In genomic region chr16:85850344-85850880, GRCh38 we compare ENCODE assay signal across 1 cellular context.
TF ChIP-seq lines count a peak whose summit lies in the region.

No MANE protein-coding gene starts in this region.

TF ChIP-seq in K562, 482 proteins besides CTCF, POLR2A, EP300 and RAD21 (continued from another document and continues in another):
- TF ChIP-seq TAL1 (IDR thresholded peaks at IDR 0.05) (peak; percentile 85), DEAF1 (CRISPR knock-in tag; IDR thresholded peaks at IDR 0.05) (no peak), NCOA6 (IDR thresholded peaks at IDR 0.05) (no peak), ZBTB26 (CRISPR knock-in tag; IDR thresholded peaks at IDR 0.05) (no peak), HES1 (IDR thresholded peaks at IDR 0.05; ENCODE audit: low read depth) (0 out of 2 replicates have a peak, but pooled peaks have one; percentile 36), SMARCA4 (IDR thresholded peaks at IDR 0.05) (peak; percentile 20; the same call in 1 of the 2 replicates), DPF2 (IDR thresholded peaks at IDR 0.05) (peak; percentile 59; the same call in 1 of the 2 replicates), SMARCB1 (IDR thresholded peaks at IDR 0.05; ENCODE audit: insufficient read length, low read depth) (no peak), NCOA1 (IDR thresholded peaks at IDR 0.05; ENCODE audit: low read depth) (no peak), JUNB (CRISPR knock-in tag; conservative IDR thresholded peaks at IDR 0.05) (no peak), NONO (IDR thresholded peaks at IDR 0.05; ENCODE audit: low read depth in 2 of 2, low read length in 1 of 2) (no peak), CBFA2T3 (IDR thresholded peaks at IDR 0.05) (peak; percentile 81), SMAD1 (IDR thresholded peaks at IDR 0.05; ENCODE audit: low read depth, low read length, partially characterized antibody) (no peak), DACH1 (IDR thresholded peaks at IDR 0.05; ENCODE audit: partially characterized antibody) (no peak), ATF7 (IDR thresholded peaks at IDR 0.05) (peak; percentile 68; the same call in 1 of the 2 replicates), LCOR (CRISPR knock-in tag; IDR thresholded peaks at IDR 0.05) (0 out of 2 replicates have a peak, but pooled peaks have one; percentile 50), IRF9 (tag; IDR thresholded peaks at IDR 0.05) (no peak), SETDB1 (IDR thresholded peaks at IDR 0.05; ENCODE audit: low read length) (no peak), ATF6 (CRISPR knock-in tag; IDR thresholded peaks at IDR 0.05) (no peak), CTCFL (IDR thresholded peaks at IDR 0.05; ENCODE audit: borderline replicate concordance, insufficient read depth, low read depth, low read length, poor library complexity, severe bottlenecking) (no peak), E2F5 (CRISPR knock-in tag; IDR thresholded peaks at IDR 0.05) (no peak), ZNF121 (CRISPR knock-in tag; conservative IDR thresholded peaks at IDR 0.05) (no peak), POLR2AphosphoS5 (IDR thresholded peaks at IDR 0.05; ENCODE audit: control insufficient read depth, insufficient read depth, low read depth, low read length) (no peak), ETS2 (tag; IDR thresholded peaks at IDR 0.05; ENCODE audit: borderline replicate concordance, poor library complexity, severe bottlenecking) (no peak), ELF1 (tag; IDR thresholded peaks at IDR 0.05) (no peak), ZKSCAN8 (CRISPR knock-in tag; IDR thresholded peaks at IDR 0.05) (peak; percentile 74; the same call in 1 of the 2 replicates), TAF7 (tag; IDR thresholded peaks at IDR 0.05) (no peak), FOXA3 (CRISPR knock-in tag; conservative IDR thresholded peaks at IDR 0.05 in 1 of 2, IDR thresholded peaks at IDR 0.05 in 1 of 2) (no peak), RBM14 (IDR thresholded peaks at IDR 0.05; ENCODE audit: borderline replicate concordance, insufficient read depth, low read depth, low read length) (no peak), ZNF511 (CRISPR knock-in tag; IDR thresholded peaks at IDR 0.05) (no peak), KAT2B (IDR thresholded peaks at IDR 0.05; ENCODE audit: low read depth, low read length) (no peak), ZBTB12 (CRISPR knock-in tag; IDR thresholded peaks at IDR 0.05) (peak; percentile 50; the same call in 1 of the 2 replicates), CREB3 (tag; conservative IDR thresholded peaks at IDR 0.05; ENCODE audit: low read depth) (no peak), RBM17 (IDR thresholded peaks at IDR 0.05; ENCODE audit: borderline replicate concordance, low read depth, low read length) (no peak), KLF16 (IDR thresholded peaks at IDR 0.05) (0 out of 2 replicates have a peak, but pooled peaks have one; percentile 31), MBD2 (IDR thresholded peaks at IDR 0.05; ENCODE audit: borderline replicate concordance, low read depth) (no peak), ZNF197 (CRISPR knock-in tag; IDR thresholded peaks at IDR 0.05; ENCODE audit: low read depth) (no peak), HIVEP1 (CRISPR knock-in tag; IDR thresholded peaks at IDR 0.05) (no peak), GMEB1 (CRISPR knock-in tag; IDR thresholded peaks at IDR 0.05) (no peak), GTF2F1 (IDR thresholded peaks at IDR 0.05; ENCODE audit: low read depth, low read length) (no peak), FOSL1 (tag; conservative IDR thresholded peaks at IDR 0.05) (peak; percentile 36), IRF2 (CRISPR knock-in tag; IDR thresholded peaks at IDR 0.05) (no peak), CREB5 (CRISPR knock-in tag; IDR thresholded peaks at IDR 0.05) (no peak), ZKSCAN1 (IDR thresholded peaks at IDR 0.05; ENCODE audit: low read depth, low read length) (no peak), ZFP30 (CRISPR knock-in tag; IDR thresholded peaks at IDR 0.05; ENCODE audit: borderline replicate concordance) (no peak)
